Comparison of ENCODE assay signal across 9 cellular contexts in the genomic region with DNA sequence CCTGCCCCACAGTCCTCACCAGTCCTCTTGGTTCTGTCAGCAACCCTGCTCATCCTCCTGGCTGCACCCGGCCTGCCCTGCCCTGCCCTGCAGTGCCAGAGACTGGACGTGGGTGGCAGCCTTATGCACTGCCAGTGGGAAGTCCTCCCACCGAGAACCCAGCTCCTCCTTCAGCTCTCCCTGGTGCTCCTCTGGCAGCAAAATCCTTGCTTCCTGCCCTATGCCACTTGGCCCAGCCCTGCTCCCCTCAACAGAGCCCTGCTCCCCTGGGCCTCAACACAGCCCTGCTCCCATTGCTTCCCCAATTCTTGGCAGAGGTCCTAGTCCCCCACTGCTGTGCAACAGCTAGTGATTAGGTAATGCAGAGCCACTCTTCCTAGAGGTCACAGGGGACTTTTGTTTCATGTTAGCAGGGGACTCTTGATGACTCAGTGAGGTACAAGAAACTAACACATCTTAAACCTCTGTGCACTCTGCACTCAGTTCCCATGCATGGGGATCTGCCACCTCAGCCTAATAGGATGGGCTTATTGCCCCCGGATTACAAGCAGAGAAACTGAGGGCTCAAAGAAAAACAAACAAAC. TPM values are rescaled to one million over a fixed set of nuclear protein-coding genes. Genes with fewer than 3 reads are reported as not detected.
DNase-seq lines count a peak whose midpoint lies in the region; ATAC-seq and TF ChIP-seq lines count a peak whose summit lies in the region.
"Had no signal": no experiment of that assay in that cellular context is flagged by ENCODE, and none has a peak within 500 bp of the region (broad histone marks: within the 10 kb centered on the region; RNA-seq: fewer than 3 reads in every experiment).

No MANE protein-coding gene starts in this region.

- DNase-seq in AML-193 (lab: John Stamatoyannopoulos, UW) (peak; percentile 83 to 92), vagina (ENCODE audit: extremely low spot score in 2 of 2) (no peak), glomerular visceral epithelial cell (ENCODE audit: extremely low spot score) (no peak), pons (ENCODE audit: low spot score) (no peak), GM23248 (no peak)
- peak; percentile 13 for DNase-seq in activated CD4-positive, CD25-positive, alpha-beta regulatory T cell treated with anti-CD3 and anti-CD28 coated beads, Interleukin-2, amount 50 U/mL, for 72 hours

- TF ChIP-seq POLR2A in vagina (IDR thresholded peaks at IDR 0.05) = no peak

- no peaks in the 10 kb centered on the region for H3K9me2 ChIP-seq in GM23248 (ENCODE audit: insufficient read depth)

- WGBS in GM23248 (ENCODE audit: low coverage in 1 of 2, low lambda C conversion rate in 2 of 2, missing lambda C conversion rate in 2 of 2), 2 experiments = 59% methylated on average over 4 of the region's 4 CpGs

- H3K27me3 ChIP-seq in vagina (no peaks in the 10 kb centered on the region), GM23248 (replicated peaks; ENCODE audit: insufficient read depth) (peaks cover 55% of the 10 kb centered on the region)

- no peaks in the 10 kb centered on the region for H3K9me3 ChIP-seq in vagina
- no peaks in the 10 kb centered on the region for H3K9me3 ChIP-seq in GM23248 (ENCODE audit: low read depth)

- ATAC-seq in GM18909 (IDR thresholded peaks at IDR 0.05; ENCODE audit: poor library complexity, unreplicated experiment) (peak; percentile 63), HG03159 (IDR thresholded peaks at IDR 0.05; ENCODE audit: unreplicated experiment) (peak; percentile 53)

- no peaks in the 10 kb centered on the region for H3K4me1 ChIP-seq in vagina
- no peaks in the 10 kb centered on the region for H3K4me1 ChIP-seq in GM23248 (ENCODE audit: insufficient read depth)

- H4K20me1 ChIP-seq in GM23248 (ENCODE audit: insufficient read depth) = no peaks in the 10 kb centered on the region

- no peak overlapping the region for H3K27ac ChIP-seq in vagina
- no peak overlapping the region for H3K27ac ChIP-seq in GM23248

- intact Hi-C loops in vagina (cut with DNase I) = no loop called here

- no peaks in the 10 kb centered on the region for H3K79me2 ChIP-seq in GM23248 (ENCODE audit: insufficient read depth)

- TF ChIP-seq CTCF in vagina (IDR thresholded peaks at IDR 0.05) = no peak

- no peak overlapping the region for H2AFZ ChIP-seq in GM23248

- no peak overlapping the region for H3K4me2 ChIP-seq in GM23248 (ENCODE audit: unreplicated experiment)

- in situ Hi-C loops in GM23248 (cut with MboI) = no loop called here

- no peaks in the 10 kb centered on the region for H3F3A ChIP-seq in GM23248 (ENCODE audit: insufficient read depth)

- H3K36me3 ChIP-seq in vagina = no peaks in the 10 kb centered on the region
- no peaks in the 10 kb centered on the region for H3K36me3 ChIP-seq in GM23248 (ENCODE audit: low read depth)

- no peak overlapping the region for H3K9ac ChIP-seq in GM23248

- H3K4me3 ChIP-seq in vagina = no peak overlapping the region
- H3K4me3 ChIP-seq in GM23248 = no peak overlapping the region

RNA-seq across cellular contexts. Expression of a gene that starts 58.0 kb away (rescaled TPM):
- 0.74 TPM for total RNA-seq in vagina
- total RNA-seq in GM23248 (2014; rRNA removed; shearing (Covaris generic)) = not detected in 2 replicates
- polyA plus RNA-seq in GM23248 (2016; fragmentation: Nextera tagmentation; extraction: Ambion mirVana) = not detected in 2 replicates
- total RNA-seq: fibroblast of villous mesenchyme had no signal

Comparison
In these comparisons a context has a peak if more than half of its experiments do, and no peak if none do; other contexts are left out.
1. DNase-seq: peak in AML-193 (2 of 2) and activated CD4-positive, CD25-positive, alpha-beta regulatory T cell treated with anti-CD3 and anti-CD28 coated beads, Interleukin-2, amount 50 U/mL, for 72 hours (single experiment); none in vagina (0 of 2), glomerular visceral epithelial cell (single experiment), pons (single experiment) and GM23248 (single experiment).